Comparison of ENCODE assay signal across 8 cellular contexts in genomic region chr2:69642709-69643601, GRCh38. TPM values are rescaled to one million over a fixed set of nuclear protein-coding genes. Genes with fewer than 3 reads are reported as not detected.
DNase-seq lines count a peak whose midpoint lies in the region; ATAC-seq and TF ChIP-seq lines count a peak whose summit lies in the region.

No MANE protein-coding gene starts in this region.

- H3K9me2 ChIP-seq in DOHH2 (replicated peaks; ENCODE audit: control insufficient read depth, low read length) (no peaks in the 10 kb centered on the region), SK-N-SH (no peaks in the 10 kb centered on the region)

- H2AFZ ChIP-seq in SK-N-SH (ENCODE audit: low read depth) = peak overlapping the region; percentile 69
- peak overlapping the region; percentile 64 for H2AFZ ChIP-seq in parathyroid adenoma

- H3K27me3 Mint-ChIP-seq in activated naive CD8-positive, alpha-beta T cell treated with anti-CD3 and anti-CD28 coated beads, Interleukin-2, amount 10 ng/mL, durations not matched to agents 7 days and 5 days = no peaks in the 10 kb centered on the region

- peak overlapping the region; percentile 97 for H3K4me2 ChIP-seq in DOHH2 (ENCODE audit: low read length)
- peak overlapping the region; percentile 93 for H3K4me2 ChIP-seq in SK-N-SH
- peak overlapping the region; percentile 89 for H3K4me2 ChIP-seq in parathyroid adenoma (ENCODE audit: low read length)

- H3K4me3 Mint-ChIP-seq in activated naive CD8-positive, alpha-beta T cell treated with anti-CD3 and anti-CD28 coated beads, Interleukin-2, amount 10 ng/mL, durations not matched to agents 7 days and 5 days = peak overlapping the region; percentile 98

- H3K9ac ChIP-seq in HUES64 (ENCODE audit: low read depth, low read length) (peak overlapping the region; percentile 95), SK-N-SH (peak overlapping the region; percentile 96), parathyroid adenoma (peak overlapping the region; percentile 99)

- 0 out of 4 replicates have a peak, but pooled peaks of 1 of the 2 experiments have one; percentile 37 for TF ChIP-seq EP300 in SK-N-SH (IDR thresholded peaks at IDR 0.05; ENCODE audit: borderline replicate concordance in 1 of 2, low read depth in 1 of 2, low read length in 1 of 2)

- H3K27ac ChIP-seq in DOHH2 (ENCODE audit: low read depth, low read length) (no peak overlapping the region), HUES64 (ENCODE audit: low read depth, low read length) (peak overlapping the region; percentile 96; the same call in 1 of the 2 replicates), SK-N-SH (ENCODE audit: low read depth in 2 of 2, low read length in 1 of 2) (peak overlapping the region; percentile 98 to 100), cardiac muscle cell (peak overlapping the region; percentile 95), parathyroid adenoma (peak overlapping the region; percentile 99), urinary bladder (ENCODE audit: low read depth) (peak overlapping the region; percentile 86)

- H4K20me1 ChIP-seq in DOHH2 (ENCODE audit: control insufficient read depth, insufficient read depth, low read depth, low read length) (0 out of 2 replicates have a peak, but pooled peaks cover 4% of the 10 kb centered on the region), SK-N-SH (ENCODE audit: insufficient read depth) (peaks cover 45% of the 10 kb centered on the region)

- POLR2A ChIA-PET in SK-N-SH (lab: Yijun Ruan, JAX) = interaction anchor here (1.0 to 1.8 kb wide), 3 partner anchors 40 to 82 kb away, joined by 3 to 5 read pairs (median 4); no protein-coding TSS in a partner anchor
- POLR2A ChIA-PET in activated naive CD8-positive, alpha-beta T cell treated with anti-CD3 and anti-CD28 coated beads, Interleukin-2, amount 10 ng/mL, durations not matched to agents 7 days and 5 days (lab: Charles Lee) = interaction anchor here (0.5 to 6.4 kb wide), 21 partner anchors 10 to 206 kb away, joined by 3 to 61 read pairs (median 6); partner anchors contain the start of gene NFU1

- H3K27ac Mint-ChIP-seq in activated naive CD8-positive, alpha-beta T cell treated with anti-CD3 and anti-CD28 coated beads, Interleukin-2, amount 10 ng/mL, durations not matched to agents 7 days and 5 days = peak overlapping the region; percentile 93

- H3K27me3 ChIP-seq in DOHH2 (ENCODE audit: control insufficient read depth, low read length) (peaks cover 85% of the 10 kb centered on the region), HUES64 (ENCODE audit: insufficient read depth, low read length) (peaks cover 10% of the 10 kb centered on the region; the same call in 1 of the 2 replicates), SK-N-SH (ENCODE audit: insufficient read depth) (no peaks in the 10 kb centered on the region), cardiac muscle cell (no peaks in the 10 kb centered on the region), parathyroid adenoma (ENCODE audit: control insufficient read depth, insufficient read depth, low read length) (no peaks in the 10 kb centered on the region)

- H3K4me3 ChIP-seq in DOHH2 (ENCODE audit: low read length) (peak overlapping the region; percentile 93), HUES64 (ENCODE audit: low read length) (peak overlapping the region; percentile 100), SK-N-SH (ENCODE audit: low read depth in 2 of 2, low read length in 1 of 2) (peak overlapping the region; percentile 84 to 93), cardiac muscle cell (peak overlapping the region; percentile 98), parathyroid adenoma (ENCODE audit: low read depth, low read length) (peak overlapping the region; percentile 98), urinary bladder (ENCODE audit: low read depth, low read length) (peak overlapping the region; percentile 95)

- no peaks in the 10 kb centered on the region for H3K9me3 Mint-ChIP-seq in activated naive CD8-positive, alpha-beta T cell treated with anti-CD3 and anti-CD28 coated beads, Interleukin-2, amount 10 ng/mL, durations not matched to agents 7 days and 5 days

- no peaks in the 10 kb centered on the region for H3K36me3 ChIP-seq in DOHH2 (ENCODE audit: control insufficient read depth, low read length)
- no peaks in the 10 kb centered on the region for H3K36me3 ChIP-seq in HUES64 (ENCODE audit: insufficient read depth, low read length)
- peaks cover 8 to 9% of the 10 kb centered on the region in 2 experiments for H3K36me3 ChIP-seq in SK-N-SH (replicated peaks in 1 of 2; ENCODE audit: control insufficient read depth in 1 of 2, insufficient read depth in 2 of 2, low read length in 1 of 2)
- H3K36me3 ChIP-seq in cardiac muscle cell = no peaks in the 10 kb centered on the region
- no peaks in the 10 kb centered on the region for H3K36me3 ChIP-seq in parathyroid adenoma (ENCODE audit: control insufficient read depth, insufficient read depth, low read length)
- no peaks in the 10 kb centered on the region for H3K36me3 ChIP-seq in urinary bladder (ENCODE audit: insufficient read depth)

- no peak for TF ChIP-seq RAD21 in SK-N-SH (IDR thresholded peaks at IDR 0.05; ENCODE audit: low read length)

- H3K79me2 ChIP-seq in DOHH2 (ENCODE audit: control insufficient read depth, low read length) (no peaks in the 10 kb centered on the region), SK-N-SH (ENCODE audit: insufficient read depth) (peaks cover 63% of the 10 kb centered on the region), parathyroid adenoma (peaks cover 47% of the 10 kb centered on the region)

- WGBS in HUES64 = under 1% methylated on average over 58 of the region's 58 CpGs
- under 1% methylated on average over 52 of the region's 58 CpGs for WGBS in SK-N-SH (ENCODE audit: low lambda C conversion rate)
- under 1% methylated on average over 58 of the region's 58 CpGs for WGBS in urinary bladder

- peak; percentile 55 for DNase-seq in SK-N-SH
- DNase-seq in activated naive CD8-positive, alpha-beta T cell treated with anti-CD3 and anti-CD28 coated beads, Interleukin-2, amount 10 ng/mL, durations not matched to agents 7 days and 5 days = peak; percentile 55
- DNase-seq in cardiac muscle cell (ENCODE audit: low read depth in 1 of 2, low spot score in 1 of 2) = peak; percentile 73 to 78

- peaks cover 66% of the 10 kb centered on the region for H3K4me1 Mint-ChIP-seq in activated naive CD8-positive, alpha-beta T cell treated with anti-CD3 and anti-CD28 coated beads, Interleukin-2, amount 10 ng/mL, durations not matched to agents 7 days and 5 days

- H3K9me3 ChIP-seq in DOHH2 (ENCODE audit: control insufficient read depth, insufficient read depth, low read length) (no peaks in the 10 kb centered on the region; the same call in 1 of the 2 replicates), HUES64 (ENCODE audit: insufficient read depth, low read depth, low read length) (no peaks in the 10 kb centered on the region), SK-N-SH (no peaks in the 10 kb centered on the region), cardiac muscle cell (ENCODE audit: low read depth) (no peaks in the 10 kb centered on the region), parathyroid adenoma (ENCODE audit: control insufficient read depth, low read length) (no peaks in the 10 kb centered on the region)

- TF ChIP-seq CTCF in DOHH2 (IDR thresholded peaks at IDR 0.05; ENCODE audit: low read depth, low read length, poor library complexity, severe bottlenecking) (peak; percentile 27), SK-N-SH (IDR thresholded peaks at IDR 0.05) (no peak; the same call in 1 of the 2 replicates), cardiac muscle cell (IDR thresholded peaks at IDR 0.05; ENCODE audit: low read depth, low read length) (peak; percentile 6), parathyroid adenoma (IDR thresholded peaks at IDR 0.05) (no peak)

- no peak for ATAC-seq in activated naive CD8-positive, alpha-beta T cell treated with anti-CD3 and anti-CD28 coated beads, Interleukin-2, amount 10 ng/mL, durations not matched to agents 7 days and 5 days (ENCODE audit: low read depth)
- no peak for ATAC-seq in GM18517 (IDR thresholded peaks at IDR 0.05; ENCODE audit: unreplicated experiment)

- CTCF ChIA-PET in SK-N-SH (lab: Yijun Ruan, JAX) = interaction anchor here (0.7 to 2.1 kb wide), 7 partner anchors 25 to 174 kb away, joined by 3 to 7 read pairs (median 3); no protein-coding TSS in a partner anchor

- H3F3A ChIP-seq in DOHH2 (ENCODE audit: control insufficient read depth, insufficient read depth) (peaks cover 6% of the 10 kb centered on the region), SK-N-SH (replicated peaks; ENCODE audit: insufficient read depth) (peaks cover 21% of the 10 kb centered on the region)

- H3K36me3 Mint-ChIP-seq in activated naive CD8-positive, alpha-beta T cell treated with anti-CD3 and anti-CD28 coated beads, Interleukin-2, amount 10 ng/mL, durations not matched to agents 7 days and 5 days = peaks cover 34% of the 10 kb centered on the region

- peaks cover 44% of the 10 kb centered on the region for H3K4me1 ChIP-seq in DOHH2 (ENCODE audit: control insufficient read depth, low read length)
- peaks cover 30% of the 10 kb centered on the region for H3K4me1 ChIP-seq in HUES64 (ENCODE audit: insufficient read depth, low read length)
- peaks cover 10 to 32% of the 10 kb centered on the region in 2 experiments; a peak in 3 of 4 replicates for H3K4me1 ChIP-seq in SK-N-SH (ENCODE audit: control insufficient read depth in 1 of 2, insufficient read depth in 2 of 2, low read depth in 1 of 2, low read length in 1 of 2)
- H3K4me1 ChIP-seq in cardiac muscle cell (ENCODE audit: low read depth) = peaks cover 42% of the 10 kb centered on the region
- peaks cover 20% of the 10 kb centered on the region for H3K4me1 ChIP-seq in parathyroid adenoma
- no peaks in the 10 kb centered on the region for H3K4me1 ChIP-seq in urinary bladder (ENCODE audit: insufficient read depth)

TF ChIP-seq in SK-N-SH, 30 proteins besides CTCF, POLR2A, EP300 and RAD21 (continues in another document):
- TF ChIP-seq EZH2phosphoT487 (IDR thresholded peaks at IDR 0.05; ENCODE audit: borderline replicate concordance, low read depth) (no peak), TCF12 (IDR thresholded peaks at IDR 0.05) (peak; percentile 42; the same call in 1 of the 2 replicates), NRF1 (IDR thresholded peaks at IDR 0.05; ENCODE audit: low read depth, low read length) (no peak), FOSL2 (IDR thresholded peaks at IDR 0.05; ENCODE audit: borderline replicate concordance, low read depth) (peak; percentile 70; the same call in 1 of the 2 replicates), RXRA (IDR thresholded peaks at IDR 0.05; ENCODE audit: borderline replicate concordance, low read depth) (peak; percentile 91)

RNA-seq across cellular contexts. Expression of gene AAK1, which starts 0.6 kb away (rescaled TPM):
- polyA plus RNA-seq in HUES64 (2013, experiment 1 of 2) = 17.3 TPM
- 16.5 TPM for polyA plus RNA-seq in HUES64 (2013, experiment 2 of 2)
- polyA plus RNA-seq in SK-N-SH (2012; rRNA removed) (13.4 and 13.5 TPM in 2 replicates), cardiac muscle cell (50.3 and 57.2 TPM in 2 replicates), urinary bladder (9.3 TPM)
- polyA plus RNA-seq in SK-N-SH (2012; cell fraction: cytosol; rRNA removed) = 14.5 and 16.4 TPM in 2 replicates
- polyA plus RNA-seq in SK-N-SH (2012; cell fraction: nucleus; rRNA removed) = 20.7 and 26.4 TPM in 2 replicates
- 100 to 1,000 TPM; 143 to 144 TPM for total RNA-seq in activated naive CD8-positive, alpha-beta T cell treated with anti-CD3 and anti-CD28 coated beads, Interleukin-2, amount 10 ng/mL, durations not matched to agents 7 days and 5 days
- total RNA-seq in cardiac muscle cell (47.4 and 50.0 TPM in 2 replicates), urinary bladder (51.5 TPM)

Comparison
In these comparisons a context has a peak if more than half of its experiments do, and no peak if none do; other contexts are left out.
1. CTCF ChIP-seq: peak in DOHH2 (single experiment) and cardiac muscle cell (single experiment); none in SK-N-SH (single experiment) and parathyroid adenoma (single experiment).
2. Peak in every context shown above with its lines, with median percentiles within 50 percentile points of each other: H3K4me2 ChIP-seq, H3K4me3 ChIP-seq, H3K9ac ChIP-seq and DNase-seq.